Comparison of ENCODE assay signal across 11 cellular contexts in the genomic region with DNA sequence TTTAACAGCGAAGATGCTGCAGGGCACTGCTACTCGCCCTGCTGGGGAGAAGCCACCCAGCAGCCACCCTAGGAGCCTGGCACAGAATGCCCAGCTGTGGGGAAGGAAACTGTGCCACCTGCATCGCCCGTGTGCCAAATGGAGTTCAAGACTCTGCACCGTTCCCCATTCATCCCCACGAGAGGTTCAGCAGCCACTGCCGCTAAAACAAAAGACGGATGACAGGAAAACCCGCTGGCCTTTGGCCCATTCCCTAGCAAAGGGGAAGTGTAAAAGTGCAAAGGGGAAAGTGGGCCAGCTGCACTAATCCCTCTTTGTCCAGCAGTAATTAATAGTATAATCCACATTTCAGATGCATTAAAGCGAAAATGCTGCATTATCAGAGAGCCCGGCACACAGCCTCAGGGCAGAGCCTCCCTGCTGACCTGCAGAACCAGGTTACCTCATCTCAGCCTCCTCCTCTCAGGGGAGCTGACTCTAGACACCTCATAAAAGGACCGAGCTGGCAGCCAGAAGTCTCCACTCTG. TPM values are rescaled to one million over a fixed set of nuclear protein-coding genes. Genes with fewer than 3 reads are reported as not detected.
DNase-seq lines count a peak whose midpoint lies in the region; ATAC-seq and TF ChIP-seq lines count a peak whose summit lies in the region.
"Had no signal": no experiment of that assay in that cellular context is flagged by ENCODE, and none has a peak within 500 bp of the region (broad histone marks: within the 10 kb centered on the region; RNA-seq: fewer than 3 reads in every experiment).

No MANE protein-coding gene starts in this region.

- H3K27ac ChIP-seq in RWPE2 (ENCODE audit: poor library complexity, severe bottlenecking) = no peak overlapping the region
- H3K27ac ChIP-seq in left lung = no peak overlapping the region
- H3K27ac ChIP-seq in stomach = no peak overlapping the region
- H3K27ac ChIP-seq: SJCRH30 had no signal

- WGBS in stomach, 5 donors = 50 to 73% (median 61%) methylated on average over 12 of the region's 12 CpGs

- H3K9me3 ChIP-seq in RWPE2 (ENCODE audit: severe bottlenecking) = no peaks in the 10 kb centered on the region
- no peaks in the 10 kb centered on the region for H3K9me3 ChIP-seq in left lung
- no peaks in the 10 kb centered on the region for H3K9me3 ChIP-seq in stomach
- H3K9me3 ChIP-seq: SJCRH30 had no signal

- ATAC-seq in RWPE2 (ENCODE audit: low read depth) (peak; percentile 40; the same call in 1 of the 3 replicates), left lung (peak; percentile 48), GM19467 (IDR thresholded peaks at IDR 0.05; ENCODE audit: unreplicated experiment) (no peak)
- ATAC-seq: K562 had no signal

- intact Hi-C loops in left lung (cut with DNase I) = no loop called here
- intact Hi-C loops in stomach (cut with DNase I; ENCODE audit: low total_unique reads) = no loop called here

- H3K4me1 ChIP-seq in RWPE2 (ENCODE audit: insufficient read depth, poor library complexity, severe bottlenecking) (peaks cover 2% of the 10 kb centered on the region), left lung (peaks cover 0 to 12% of the 10 kb centered on the region in 2 donors), stomach (peaks cover 1 to 35% (median 8%) of the 10 kb centered on the region in 4 donors)
- H3K4me1 ChIP-seq: SJCRH30 had no signal

- DNase-seq in Ammon's horn (ENCODE audit: low spot score) (peak; percentile 37), Kasumi-1 (lab: John Stamatoyannopoulos, UW) (peak; percentile 24 to 48), RWPE2 (ENCODE audit: low spot score) (peak; percentile 32), left lung (peak in 1 of 2 donors; percentile 36), stomach (no peak), AG20443 (ENCODE audit: low spot score) (no peak)
- no peak for DNase-seq in activated CD8-positive, alpha-beta memory T cell treated with anti-CD3 and anti-CD28 coated beads, Interleukin-2, amount 50 U/mL, for 48 hours
- DNase-seq: NCI-H2171 treated with DMSO at 0.1 percent for 48 hours, SJCRH30 had no signal

- TF ChIP-seq CTCF in RWPE2 (IDR thresholded peaks at IDR 0.05; ENCODE audit: poor library complexity, severe bottlenecking) (no peak), left lung (IDR thresholded peaks at IDR 0.05) (no peak), stomach (IDR thresholded peaks at IDR 0.05) (no peak)

- no peak for TF ChIP-seq POLR2A in stomach (IDR thresholded peaks at IDR 0.05)

- no peaks in the 10 kb centered on the region for H3K27me3 ChIP-seq in RWPE2 (ENCODE audit: insufficient read depth, poor library complexity, severe bottlenecking)
- no peaks in the 10 kb centered on the region for H3K27me3 ChIP-seq in left lung
- no peaks in the 10 kb centered on the region for H3K27me3 ChIP-seq in stomach
- H3K27me3 ChIP-seq: SJCRH30 had no signal

- TF ChIP-seq EP300 in stomach (IDR thresholded peaks at IDR 0.05) = no peak

- H3K36me3 ChIP-seq in RWPE2 (ENCODE audit: low read depth) (no peaks in the 10 kb centered on the region), left lung (no peaks in the 10 kb centered on the region), stomach (no peaks in the 10 kb centered on the region)
- H3K36me3 ChIP-seq: SJCRH30 had no signal

- no peak overlapping the region for H3K4me3 ChIP-seq in RWPE2 (ENCODE audit: severe bottlenecking)
- no peak overlapping the region for H3K4me3 ChIP-seq in left lung
- H3K4me3 ChIP-seq in stomach = no peak overlapping the region
- H3K4me3 ChIP-seq: K562, SJCRH30 had no signal

RNA-seq across cellular contexts. Expression of a gene that starts 37.7 kb away (rescaled TPM):
- total RNA-seq in left lung (10 to 100 TPM; 21.4 to 25.7 TPM), stomach (10 to 100 TPM; 11.7 to 27.5 (median 13.6) TPM)
- polyA plus RNA-seq in stomach = 1 to 10 TPM; 1.1 to 2.1 (median 1.5) TPM

Comparison
In these comparisons a context has a peak if more than half of its experiments do, and no peak if none do; other contexts are left out.
1. DNase-seq: peak in Ammon's horn (single experiment), Kasumi-1 (2 of 2) and RWPE2 (single experiment); none in stomach (single experiment), activated CD8-positive, alpha-beta memory T cell treated with anti-CD3 and anti-CD28 coated beads, Interleukin-2, amount 50 U/mL, for 48 hours (single experiment) and AG20443 (single experiment).